ENCODE assay signal across 8 cellular contexts in the genomic region with DNA sequence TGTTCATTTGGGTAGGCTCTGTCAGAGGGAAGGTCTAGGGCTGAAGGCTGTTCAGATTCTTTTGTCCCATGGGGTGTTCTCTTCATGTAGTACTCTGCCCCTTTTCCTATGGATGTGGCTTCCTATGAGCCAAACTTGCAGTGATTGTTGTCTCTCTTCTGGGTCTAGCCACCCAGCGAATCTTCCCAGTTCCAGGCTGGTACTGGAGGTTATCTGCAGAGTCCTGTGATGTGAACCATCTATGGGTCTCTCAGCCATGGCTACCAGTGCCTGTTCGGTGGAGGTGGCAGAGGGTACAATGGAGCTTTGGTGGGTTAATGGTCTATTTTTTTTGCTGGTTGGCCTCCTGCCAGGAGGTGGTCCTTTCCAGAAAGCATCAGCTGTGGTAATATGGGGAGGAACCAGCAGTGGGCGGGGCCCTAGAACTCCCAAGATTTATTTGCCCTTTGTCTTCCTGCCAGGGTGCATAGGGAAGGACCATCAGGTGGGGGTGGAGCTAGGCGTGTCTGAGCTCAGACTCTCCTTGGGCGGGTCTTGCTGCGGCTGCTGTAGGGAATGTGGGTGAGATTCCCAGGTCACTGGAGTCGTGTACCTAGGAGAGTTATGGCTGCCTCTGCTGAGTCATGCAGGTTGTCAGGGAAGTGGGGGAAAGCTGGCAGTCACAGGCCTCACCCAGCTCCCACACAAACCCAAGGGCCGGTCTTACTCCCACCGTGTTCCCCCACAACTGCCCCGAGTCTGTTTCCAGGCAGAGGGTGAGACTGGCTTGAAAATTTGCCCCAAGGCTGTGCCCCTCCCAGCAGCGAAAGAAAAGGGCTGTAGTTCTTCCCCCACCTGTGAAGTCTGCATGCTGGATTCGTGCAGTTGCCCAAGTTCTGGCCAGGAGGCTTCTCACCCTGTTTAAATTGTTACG. TPM values are rescaled to one million over a fixed set of nuclear protein-coding genes. Genes with fewer than 3 reads are reported as not detected.
DNase-seq lines count a peak whose midpoint lies in the region; ATAC-seq and TF ChIP-seq lines count a peak whose summit lies in the region.

No MANE protein-coding gene starts in this region.

- peak overlapping the region; percentile 99 for H3K27ac Mint-ChIP-seq in Caco-2 (ENCODE audit: unreplicated experiment)
- peak overlapping the region; percentile 78 for H3K27ac Mint-ChIP-seq in activated naive CD8-positive, alpha-beta T cell treated with anti-CD3 and anti-CD28 coated beads, Interleukin-2, amount 50 U/mL, for 24 hours

- H3K4me1 Mint-ChIP-seq in Caco-2 (ENCODE audit: low read depth, unreplicated experiment): peaks cover 20% of the 10 kb centered on the region
- H3K4me1 Mint-ChIP-seq in activated naive CD8-positive, alpha-beta T cell treated with anti-CD3 and anti-CD28 coated beads, Interleukin-2, amount 50 U/mL, for 24 hours: peaks cover 61% of the 10 kb centered on the region

- H3K27me3 Mint-ChIP-seq in Caco-2 (ENCODE audit: insufficient read depth, unreplicated experiment): no peaks in the 10 kb centered on the region
- H3K27me3 Mint-ChIP-seq in activated naive CD8-positive, alpha-beta T cell treated with anti-CD3 and anti-CD28 coated beads, Interleukin-2, amount 50 U/mL, for 24 hours: no peaks in the 10 kb centered on the region

- CTCF ChIA-PET in Caco-2 (lab: Charles Lee): interaction anchor here (0.6 to 1.3 kb wide), 3 partner anchors 9 to 208 kb away, joined by 3 to 10 read pairs (median 5); no protein-coding TSS in a partner anchor

- no peaks in the 10 kb centered on the region for H3K9me3 ChIP-seq in Caco-2

- H3K9me3 Mint-ChIP-seq in Caco-2 (ENCODE audit: unreplicated experiment): no peaks in the 10 kb centered on the region
- H3K9me3 Mint-ChIP-seq in activated naive CD8-positive, alpha-beta T cell treated with anti-CD3 and anti-CD28 coated beads, Interleukin-2, amount 50 U/mL, for 24 hours: no peaks in the 10 kb centered on the region

- H3K4me1 ChIP-seq in Caco-2: peaks cover 25% of the 10 kb centered on the region

- ATAC-seq in activated naive CD8-positive, alpha-beta T cell treated with anti-CD3 and anti-CD28 coated beads, Interleukin-2, amount 50 U/mL, for 24 hours: no peak
- ATAC-seq in HG02678 (IDR thresholded peaks at IDR 0.05; ENCODE audit: unreplicated experiment): no peak
- no peak for ATAC-seq in HG03342 (IDR thresholded peaks at IDR 0.05; ENCODE audit: unreplicated experiment)

- no TSS peak for BruUV-seq in Caco-2 (replicated peaks; lab: Mats Ljungman, UMichigan)

- peaks cover 6% of the 10 kb centered on the region for H3K36me3 ChIP-seq in Caco-2 (ENCODE audit: control insufficient read depth, insufficient read depth, low read length)

- peak overlapping the region; percentile 50 for H3K4me3 Mint-ChIP-seq in Caco-2 (ENCODE audit: unreplicated experiment)
- no peak overlapping the region for H3K4me3 Mint-ChIP-seq in activated naive CD8-positive, alpha-beta T cell treated with anti-CD3 and anti-CD28 coated beads, Interleukin-2, amount 50 U/mL, for 24 hours

- intact Hi-C loops in Caco-2 (cut with micrococcal nuclease; ENCODE audit: unreplicated experiment): loop anchor here (1.0 kb wide), 1 partner anchor 17 kb away; a partner anchor contains a TSS

- no peak for TF ChIP-seq CTCF in Caco-2 (IDR thresholded peaks at IDR 0.05; ENCODE audit: insufficient read depth in 1 of 2, low read depth in 1 of 2, low read length in 1 of 2, severe bottlenecking in 1 of 2, unreplicated experiment in 1 of 2)

- DNase-seq in Caco-2: peak; percentile 87 to 97
- DNase-seq in NCI-H146 (lab: John Stamatoyannopoulos, UW): peak; percentile 61
- no peak for DNase-seq in activated naive CD8-positive, alpha-beta T cell treated with anti-CD3 and anti-CD28 coated beads, Interleukin-2, amount 50 U/mL, for 24 hours
- peak; percentile 82 for DNase-seq in mucosa of gallbladder (ENCODE audit: low spot score)
- no peak for DNase-seq in activated CD4-positive, CD25-positive, alpha-beta regulatory T cell treated with anti-CD3 and anti-CD28 coated beads, Interleukin-2, amount 50 U/mL, for 72 hours
- DNase-seq in NK-92 (lab: John Stamatoyannopoulos, UW; ENCODE audit: unreplicated experiment): no peak

- H3K27me3 ChIP-seq in Caco-2 (replicated peaks; ENCODE audit: control insufficient read depth, insufficient read depth, low read length): no peaks in the 10 kb centered on the region

- H3K4me3 ChIP-seq in Caco-2 (ENCODE audit: low read depth, low read length): no peak overlapping the region

- H3K36me3 Mint-ChIP-seq in Caco-2 (ENCODE audit: insufficient read depth, unreplicated experiment): peaks cover 65% of the 10 kb centered on the region
- H3K36me3 Mint-ChIP-seq in activated naive CD8-positive, alpha-beta T cell treated with anti-CD3 and anti-CD28 coated beads, Interleukin-2, amount 50 U/mL, for 24 hours (ENCODE audit: low read depth): peaks cover 41% of the 10 kb centered on the region

- POLR2A ChIA-PET in Caco-2 (lab: Charles Lee): interaction anchor here (1.1 to 2.2 kb wide), 3 partner anchors 13 to 18 kb away, joined by 3 to 31 read pairs (median 4); a partner anchor contains a TSS

RNA-seq across cellular contexts. Expression of a gene that starts 17.5 kb away (rescaled TPM):
- total RNA-seq in Caco-2 (2022): 20.2 and 21.0 TPM in 2 replicates
- total RNA-seq in mucosa of gallbladder: 14.0 TPM

RNA-seq across cellular contexts. Expression of a gene that starts 17.8 kb away (rescaled TPM):
- total RNA-seq in Caco-2 (2022): 41.1 and 43.1 TPM in 2 replicates
- total RNA-seq in mucosa of gallbladder: 14.5 TPM

RNA-seq across cellular contexts. Expression of a gene that starts 20.9 kb away (rescaled TPM):
- total RNA-seq in Caco-2 (2022) (81.2 and 86.8 TPM in 2 replicates), mucosa of gallbladder (92.0 TPM)

Comparison
In these comparisons a context has a peak if more than half of its experiments do, and no peak if none do; other contexts are left out.
1. DNase-seq: peak in Caco-2 (2 of 2), NCI-H146 (single experiment) and mucosa of gallbladder (single experiment); none in activated naive CD8-positive, alpha-beta T cell treated with anti-CD3 and anti-CD28 coated beads, Interleukin-2, amount 50 U/mL, for 24 hours (single experiment), activated CD4-positive, CD25-positive, alpha-beta regulatory T cell treated with anti-CD3 and anti-CD28 coated beads, Interleukin-2, amount 50 U/mL, for 72 hours (single experiment) and NK-92 (single experiment).